In the genomic region with DNA sequence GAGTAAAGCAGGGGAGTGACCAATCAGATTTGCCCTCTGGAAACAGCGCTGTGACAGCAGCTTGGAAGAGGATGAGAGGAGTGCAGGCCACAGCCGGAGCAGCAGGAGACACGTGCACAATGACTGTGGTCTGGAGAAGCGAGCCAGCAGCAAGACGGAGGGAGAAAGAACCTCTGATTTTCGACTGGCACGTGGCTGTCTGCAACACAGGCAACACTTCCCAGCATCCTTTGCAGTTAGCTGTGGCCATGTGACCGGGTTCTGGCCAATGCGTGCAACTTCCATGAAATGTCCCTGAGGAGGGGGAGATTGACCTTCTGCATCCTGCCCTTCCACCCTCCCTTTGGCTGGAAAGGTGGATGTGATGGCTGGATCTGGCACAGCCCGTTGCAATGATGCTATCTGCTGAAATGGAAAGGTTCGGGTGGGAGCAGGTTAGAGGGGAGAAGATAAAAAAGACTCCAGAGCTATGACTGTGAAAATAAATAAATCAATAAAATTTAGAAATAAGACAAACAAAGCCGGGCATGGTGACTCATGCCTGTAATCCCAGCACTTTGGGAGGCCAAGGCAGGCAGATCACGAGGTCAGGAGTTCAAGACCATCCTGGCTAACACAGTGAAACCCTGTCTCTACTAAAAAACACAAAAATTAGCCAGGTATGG, we compare ENCODE assay signal across 1 cellular context.
A peak's percentile ranks its signal among the peaks of the same experiment; 100 is the strongest.
TF ChIP-seq lines count a peak whose summit lies in the region.

No MANE protein-coding gene starts in this region.

TF ChIP-seq in HepG2, 621 proteins besides CTCF, POLR2A, EP300 and RAD21 (continued from another document and continues in another):
- TF ChIP-seq, protein P1, sequence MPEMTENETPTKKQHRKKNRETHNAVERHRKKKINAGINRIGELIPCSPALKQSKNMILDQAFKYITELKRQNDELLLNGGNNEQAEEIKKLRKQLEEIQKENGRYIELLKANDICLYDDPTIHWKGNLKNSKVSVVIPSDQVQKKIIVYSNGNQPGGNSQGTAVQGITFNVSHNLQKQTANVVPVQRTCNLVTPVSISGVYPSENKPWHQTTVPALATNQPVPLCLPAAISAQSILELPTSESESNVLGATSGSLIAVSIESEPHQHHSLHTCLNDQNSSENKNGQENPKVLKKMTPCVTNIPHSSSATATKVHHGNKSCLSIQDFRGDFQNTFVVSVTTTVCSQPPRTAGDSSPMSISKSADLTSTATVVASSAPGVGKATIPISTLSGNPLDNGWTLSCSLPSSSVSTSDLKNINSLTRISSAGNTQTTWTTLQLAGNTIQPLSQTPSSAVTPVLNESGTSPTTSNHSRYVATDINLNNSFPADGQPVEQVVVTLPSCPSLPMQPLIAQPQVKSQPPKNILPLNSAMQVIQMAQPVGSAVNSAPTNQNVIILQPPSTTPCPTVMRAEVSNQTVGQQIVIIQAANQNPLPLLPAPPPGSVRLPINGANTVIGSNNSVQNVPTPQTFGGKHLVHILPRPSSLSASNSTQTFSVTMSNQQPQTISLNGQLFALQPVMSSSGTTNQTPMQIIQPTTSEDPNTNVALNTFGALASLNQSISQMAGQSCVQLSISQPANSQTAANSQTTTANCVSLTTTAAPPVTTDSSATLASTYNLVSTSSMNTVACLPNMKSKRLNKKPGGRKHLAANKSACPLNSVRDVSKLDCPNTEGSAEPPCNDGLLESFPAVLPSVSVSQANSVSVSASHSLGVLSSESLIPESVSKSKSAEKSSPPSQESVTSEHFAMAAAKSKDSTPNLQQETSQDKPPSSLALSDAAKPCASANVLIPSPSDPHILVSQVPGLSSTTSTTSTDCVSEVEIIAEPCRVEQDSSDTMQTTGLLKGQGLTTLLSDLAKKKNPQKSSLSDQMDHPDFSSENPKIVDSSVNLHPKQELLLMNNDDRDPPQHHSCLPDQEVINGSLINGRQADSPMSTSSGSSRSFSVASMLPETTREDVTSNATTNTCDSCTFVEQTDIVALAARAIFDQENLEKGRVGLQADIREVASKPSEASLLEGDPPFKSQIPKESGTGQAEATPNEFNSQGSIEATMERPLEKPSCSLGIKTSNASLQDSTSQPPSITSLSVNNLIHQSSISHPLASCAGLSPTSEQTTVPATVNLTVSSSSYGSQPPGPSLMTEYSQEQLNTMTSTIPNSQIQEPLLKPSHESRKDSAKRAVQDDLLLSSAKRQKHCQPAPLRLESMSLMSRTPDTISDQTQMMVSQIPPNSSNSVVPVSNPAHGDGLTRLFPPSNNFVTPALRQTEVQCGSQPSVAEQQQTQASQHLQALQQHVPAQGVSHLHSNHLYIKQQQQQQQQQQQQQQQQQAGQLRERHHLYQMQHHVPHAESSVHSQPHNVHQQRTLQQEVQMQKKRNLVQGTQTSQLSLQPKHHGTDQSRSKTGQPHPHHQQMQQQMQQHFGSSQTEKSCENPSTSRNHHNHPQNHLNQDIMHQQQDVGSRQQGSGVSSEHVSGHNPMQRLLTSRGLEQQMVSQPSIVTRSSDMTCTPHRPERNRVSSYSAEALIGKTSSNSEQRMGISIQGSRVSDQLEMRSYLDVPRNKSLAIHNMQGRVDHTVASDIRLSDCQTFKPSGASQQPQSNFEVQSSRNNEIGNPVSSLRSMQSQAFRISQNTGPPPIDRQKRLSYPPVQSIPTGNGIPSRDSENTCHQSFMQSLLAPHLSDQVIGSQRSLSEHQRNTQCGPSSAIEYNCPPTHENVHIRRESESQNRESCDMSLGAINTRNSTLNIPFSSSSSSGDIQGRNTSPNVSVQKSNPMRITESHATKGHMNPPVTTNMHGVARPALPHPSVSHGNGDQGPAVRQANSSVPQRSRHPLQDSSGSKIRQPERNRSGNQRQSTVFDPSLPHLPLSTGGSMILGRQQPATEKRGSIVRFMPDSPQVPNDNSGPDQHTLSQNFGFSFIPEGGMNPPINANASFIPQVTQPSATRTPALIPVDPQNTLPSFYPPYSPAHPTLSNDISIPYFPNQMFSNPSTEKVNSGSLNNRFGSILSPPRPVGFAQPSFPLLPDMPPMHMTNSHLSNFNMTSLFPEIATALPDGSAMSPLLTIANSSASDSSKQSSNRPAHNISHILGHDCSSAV (CRISPR knock-in tag; IDR thresholded peaks at IDR 0.05; ENCODE audit: borderline replicate concordance): no peak
- TF ChIP-seq IRF2 (CRISPR knock-in tag; IDR thresholded peaks at IDR 0.05) (no peak), ZNF577 (CRISPR knock-in tag; IDR thresholded peaks at IDR 0.05; ENCODE audit: borderline replicate concordance, low read depth) (no peak), RFXAP (CRISPR knock-in tag; IDR thresholded peaks at IDR 0.05; ENCODE audit: borderline replicate concordance) (no peak), MYC (CRISPR knock-in tag; IDR thresholded peaks at IDR 0.05; ENCODE audit: borderline replicate concordance) (peak; percentile 23; the same call in 1 of the 2 replicates), CBX1 (IDR thresholded peaks at IDR 0.05; ENCODE audit: low read depth) (no peak), HOXA7 (CRISPR knock-in tag; IDR thresholded peaks at IDR 0.05) (no peak), ATM (IDR thresholded peaks at IDR 0.05; ENCODE audit: borderline replicate concordance) (no peak), YEATS4 (CRISPR knock-in tag; IDR thresholded peaks at IDR 0.05; ENCODE audit: borderline replicate concordance) (no peak), MLLT10 (CRISPR knock-in tag; IDR thresholded peaks at IDR 0.05) (no peak), AKAP8 (CRISPR knock-in tag; IDR thresholded peaks at IDR 0.05) (no peak), JUN (CRISPR knock-in tag; IDR thresholded peaks at IDR 0.05) (peak; percentile 49; the same call in 1 of the 2 replicates), SNAI1 (CRISPR knock-in tag; IDR thresholded peaks at IDR 0.05; ENCODE audit: borderline replicate concordance) (no peak), FOXO1 (CRISPR knock-in tag; IDR thresholded peaks at IDR 0.05) (no peak), KMT2B (CRISPR knock-in tag; IDR thresholded peaks at IDR 0.05) (no peak), KAT8 (CRISPR knock-in tag; IDR thresholded peaks at IDR 0.05) (no peak), ZNF616 (CRISPR knock-in tag; IDR thresholded peaks at IDR 0.05; ENCODE audit: low read depth) (no peak), CEBPG (CRISPR knock-in tag; IDR thresholded peaks at IDR 0.05) (0 out of 2 replicates have a peak, but pooled peaks have one; percentile 14)
- TF ChIP-seq, protein P2, sequence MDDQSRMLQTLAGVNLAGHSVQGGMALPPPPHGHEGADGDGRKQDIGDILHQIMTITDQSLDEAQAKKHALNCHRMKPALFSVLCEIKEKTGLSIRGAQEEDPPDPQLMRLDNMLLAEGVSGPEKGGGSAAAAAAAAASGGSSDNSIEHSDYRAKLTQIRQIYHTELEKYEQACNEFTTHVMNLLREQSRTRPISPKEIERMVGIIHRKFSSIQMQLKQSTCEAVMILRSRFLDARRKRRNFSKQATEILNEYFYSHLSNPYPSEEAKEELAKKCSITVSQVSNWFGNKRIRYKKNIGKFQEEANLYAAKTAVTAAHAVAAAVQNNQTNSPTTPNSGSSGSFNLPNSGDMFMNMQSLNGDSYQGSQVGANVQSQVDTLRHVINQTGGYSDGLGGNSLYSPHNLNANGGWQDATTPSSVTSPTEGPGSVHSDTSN (CRISPR knock-in tag; IDR thresholded peaks at IDR 0.05; ENCODE audit: borderline replicate concordance): no peak
- TF ChIP-seq, protein P3, sequence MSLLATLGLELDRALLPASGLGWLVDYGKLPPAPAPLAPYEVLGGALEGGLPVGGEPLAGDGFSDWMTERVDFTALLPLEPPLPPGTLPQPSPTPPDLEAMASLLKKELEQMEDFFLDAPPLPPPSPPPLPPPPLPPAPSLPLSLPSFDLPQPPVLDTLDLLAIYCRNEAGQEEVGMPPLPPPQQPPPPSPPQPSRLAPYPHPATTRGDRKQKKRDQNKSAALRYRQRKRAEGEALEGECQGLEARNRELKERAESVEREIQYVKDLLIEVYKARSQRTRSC (CRISPR knock-in tag; IDR thresholded peaks at IDR 0.05; ENCODE audit: low read depth): no peak
- TF ChIP-seq, protein P4, sequence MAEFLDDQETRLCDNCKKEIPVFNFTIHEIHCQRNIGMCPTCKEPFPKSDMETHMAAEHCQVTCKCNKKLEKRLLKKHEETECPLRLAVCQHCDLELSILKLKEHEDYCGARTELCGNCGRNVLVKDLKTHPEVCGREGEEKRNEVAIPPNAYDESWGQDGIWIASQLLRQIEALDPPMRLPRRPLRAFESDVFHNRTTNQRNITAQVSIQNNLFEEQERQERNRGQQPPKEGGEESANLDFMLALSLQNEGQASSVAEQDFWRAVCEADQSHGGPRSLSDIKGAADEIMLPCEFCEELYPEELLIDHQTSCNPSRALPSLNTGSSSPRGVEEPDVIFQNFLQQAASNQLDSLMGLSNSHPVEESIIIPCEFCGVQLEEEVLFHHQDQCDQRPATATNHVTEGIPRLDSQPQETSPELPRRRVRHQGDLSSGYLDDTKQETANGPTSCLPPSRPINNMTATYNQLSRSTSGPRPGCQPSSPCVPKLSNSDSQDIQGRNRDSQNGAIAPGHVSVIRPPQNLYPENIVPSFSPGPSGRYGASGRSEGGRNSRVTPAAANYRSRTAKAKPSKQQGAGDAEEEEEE (CRISPR knock-in tag; IDR thresholded peaks at IDR 0.05; ENCODE audit: borderline replicate concordance): no peak
- TF ChIP-seq, protein P5, sequence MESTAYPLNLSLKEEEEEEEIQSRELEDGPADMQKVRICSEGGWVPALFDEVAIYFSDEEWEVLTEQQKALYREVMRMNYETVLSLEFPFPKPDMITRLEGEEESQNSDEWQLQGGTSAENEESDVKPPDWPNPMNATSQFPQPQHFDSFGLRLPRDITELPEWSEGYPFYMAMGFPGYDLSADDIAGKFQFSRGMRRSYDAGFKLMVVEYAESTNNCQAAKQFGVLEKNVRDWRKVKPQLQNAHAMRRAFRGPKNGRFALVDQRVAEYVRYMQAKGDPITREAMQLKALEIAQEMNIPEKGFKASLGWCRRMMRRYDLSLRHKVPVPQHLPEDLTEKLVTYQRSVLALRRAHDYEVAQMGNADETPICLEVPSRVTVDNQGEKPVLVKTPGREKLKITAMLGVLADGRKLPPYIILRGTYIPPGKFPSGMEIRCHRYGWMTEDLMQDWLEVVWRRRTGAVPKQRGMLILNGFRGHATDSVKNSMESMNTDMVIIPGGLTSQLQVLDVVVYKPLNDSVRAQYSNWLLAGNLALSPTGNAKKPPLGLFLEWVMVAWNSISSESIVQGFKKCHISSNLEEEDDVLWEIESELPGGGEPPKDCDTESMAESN (CRISPR knock-in tag; conservative IDR thresholded peaks at IDR 0.05): no peak
- TF ChIP-seq, protein P6, sequence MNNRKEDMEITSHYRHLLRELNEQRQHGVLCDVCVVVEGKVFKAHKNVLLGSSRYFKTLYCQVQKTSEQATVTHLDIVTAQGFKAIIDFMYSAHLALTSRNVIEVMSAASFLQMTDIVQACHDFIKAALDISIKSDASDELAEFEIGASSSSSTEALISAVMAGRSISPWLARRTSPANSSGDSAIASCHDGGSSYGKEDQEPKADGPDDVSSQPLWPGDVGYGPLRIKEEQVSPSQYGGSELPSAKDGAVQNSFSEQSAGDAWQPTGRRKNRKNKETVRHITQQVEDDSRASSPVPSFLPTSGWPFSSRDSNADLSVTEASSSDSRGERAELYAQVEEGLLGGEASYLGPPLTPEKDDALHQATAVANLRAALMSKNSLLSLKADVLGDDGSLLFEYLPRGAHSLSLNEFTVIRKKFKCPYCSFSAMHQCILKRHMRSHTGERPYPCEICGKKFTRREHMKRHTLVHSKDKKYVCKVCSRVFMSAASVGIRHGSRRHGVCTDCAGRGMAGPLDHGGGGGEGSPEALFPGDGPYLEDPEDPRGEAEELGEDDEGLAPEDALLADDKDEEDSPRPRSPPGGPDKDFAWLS (CRISPR knock-in tag; IDR thresholded peaks at IDR 0.05; ENCODE audit: borderline replicate concordance): no peak
- TF ChIP-seq, protein P7, sequence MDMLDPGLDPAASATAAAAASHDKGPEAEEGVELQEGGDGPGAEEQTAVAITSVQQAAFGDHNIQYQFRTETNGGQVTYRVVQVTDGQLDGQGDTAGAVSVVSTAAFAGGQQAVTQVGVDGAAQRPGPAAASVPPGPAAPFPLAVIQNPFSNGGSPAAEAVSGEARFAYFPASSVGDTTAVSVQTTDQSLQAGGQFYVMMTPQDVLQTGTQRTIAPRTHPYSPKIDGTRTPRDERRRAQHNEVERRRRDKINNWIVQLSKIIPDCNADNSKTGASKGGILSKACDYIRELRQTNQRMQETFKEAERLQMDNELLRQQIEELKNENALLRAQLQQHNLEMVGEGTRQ (IDR thresholded peaks at IDR 0.05; ENCODE audit: low read depth, low read length): peak; percentile 55
- TF ChIP-seq, protein P7 (CRISPR knock-in tag; IDR thresholded peaks at IDR 0.05; ENCODE audit: borderline replicate concordance): peak; percentile 76; the same call in 1 of the 2 replicates
- TF ChIP-seq, protein P8, sequence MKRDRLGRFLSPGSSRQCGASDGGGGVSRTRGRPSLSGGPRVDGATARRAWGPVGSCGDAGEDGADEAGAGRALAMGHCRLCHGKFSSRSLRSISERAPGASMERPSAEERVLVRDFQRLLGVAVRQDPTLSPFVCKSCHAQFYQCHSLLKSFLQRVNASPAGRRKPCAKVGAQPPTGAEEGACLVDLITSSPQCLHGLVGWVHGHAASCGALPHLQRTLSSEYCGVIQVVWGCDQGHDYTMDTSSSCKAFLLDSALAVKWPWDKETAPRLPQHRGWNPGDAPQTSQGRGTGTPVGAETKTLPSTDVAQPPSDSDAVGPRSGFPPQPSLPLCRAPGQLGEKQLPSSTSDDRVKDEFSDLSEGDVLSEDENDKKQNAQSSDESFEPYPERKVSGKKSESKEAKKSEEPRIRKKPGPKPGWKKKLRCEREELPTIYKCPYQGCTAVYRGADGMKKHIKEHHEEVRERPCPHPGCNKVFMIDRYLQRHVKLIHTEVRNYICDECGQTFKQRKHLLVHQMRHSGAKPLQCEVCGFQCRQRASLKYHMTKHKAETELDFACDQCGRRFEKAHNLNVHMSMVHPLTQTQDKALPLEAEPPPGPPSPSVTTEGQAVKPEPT (CRISPR knock-in tag; IDR thresholded peaks at IDR 0.05; ENCODE audit: low read depth): no peak
- TF ChIP-seq, protein P9, sequence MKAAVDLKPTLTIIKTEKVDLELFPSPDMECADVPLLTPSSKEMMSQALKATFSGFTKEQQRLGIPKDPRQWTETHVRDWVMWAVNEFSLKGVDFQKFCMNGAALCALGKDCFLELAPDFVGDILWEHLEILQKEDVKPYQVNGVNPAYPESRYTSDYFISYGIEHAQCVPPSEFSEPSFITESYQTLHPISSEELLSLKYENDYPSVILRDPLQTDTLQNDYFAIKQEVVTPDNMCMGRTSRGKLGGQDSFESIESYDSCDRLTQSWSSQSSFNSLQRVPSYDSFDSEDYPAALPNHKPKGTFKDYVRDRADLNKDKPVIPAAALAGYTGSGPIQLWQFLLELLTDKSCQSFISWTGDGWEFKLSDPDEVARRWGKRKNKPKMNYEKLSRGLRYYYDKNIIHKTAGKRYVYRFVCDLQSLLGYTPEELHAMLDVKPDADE (CRISPR knock-in tag; IDR thresholded peaks at IDR 0.05): no peak
- TF ChIP-seq, protein P10, sequence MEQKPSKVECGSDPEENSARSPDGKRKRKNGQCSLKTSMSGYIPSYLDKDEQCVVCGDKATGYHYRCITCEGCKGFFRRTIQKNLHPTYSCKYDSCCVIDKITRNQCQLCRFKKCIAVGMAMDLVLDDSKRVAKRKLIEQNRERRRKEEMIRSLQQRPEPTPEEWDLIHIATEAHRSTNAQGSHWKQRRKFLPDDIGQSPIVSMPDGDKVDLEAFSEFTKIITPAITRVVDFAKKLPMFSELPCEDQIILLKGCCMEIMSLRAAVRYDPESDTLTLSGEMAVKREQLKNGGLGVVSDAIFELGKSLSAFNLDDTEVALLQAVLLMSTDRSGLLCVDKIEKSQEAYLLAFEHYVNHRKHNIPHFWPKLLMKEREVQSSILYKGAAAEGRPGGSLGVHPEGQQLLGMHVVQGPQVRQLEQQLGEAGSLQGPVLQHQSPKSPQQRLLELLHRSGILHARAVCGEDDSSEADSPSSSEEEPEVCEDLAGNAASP (CRISPR knock-in tag; IDR thresholded peaks at IDR 0.05; ENCODE audit: borderline replicate concordance): no peak
